8 cellular contexts compared by ENCODE assay signal in the genomic region with DNA sequence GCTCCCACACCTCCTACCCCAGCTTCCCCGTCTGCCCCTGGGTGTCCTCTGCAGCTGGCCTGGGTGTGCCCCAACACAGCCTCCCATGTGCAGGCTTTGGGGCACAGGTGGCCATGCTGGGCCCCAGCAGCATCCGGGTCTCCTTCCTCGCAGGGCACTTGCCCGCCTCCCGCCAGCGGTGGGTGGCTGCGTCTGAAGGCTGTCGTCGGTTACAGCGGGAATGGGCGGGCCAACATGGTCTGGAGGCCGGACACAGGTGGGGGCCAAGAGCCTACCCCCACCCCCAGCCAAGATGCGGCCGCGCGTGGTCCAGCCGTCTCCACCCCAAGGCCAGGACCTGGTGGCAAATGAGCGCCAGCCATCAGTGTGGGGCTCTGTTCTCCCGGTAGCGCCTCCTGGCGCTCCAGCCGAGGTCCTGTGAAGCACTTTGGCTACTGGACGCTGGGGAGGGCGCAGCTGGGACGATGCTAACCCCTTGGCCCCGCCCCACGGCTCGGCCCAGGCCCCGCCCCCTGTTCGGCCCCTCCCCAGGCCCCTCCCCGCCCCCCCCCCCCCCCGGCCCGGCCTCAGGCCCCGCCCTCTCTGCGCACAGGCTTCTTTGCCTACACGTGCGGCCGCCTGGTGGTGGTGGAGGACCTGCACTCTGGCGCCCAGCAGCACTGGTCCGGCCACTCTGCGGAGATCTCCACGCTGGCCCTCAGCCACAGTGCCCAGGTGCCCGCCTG. TPM values are rescaled to one million over a fixed set of nuclear protein-coding genes. Genes with fewer than 3 reads are reported as not detected.
DNase-seq lines count a peak whose midpoint lies in the region; ATAC-seq and TF ChIP-seq lines count a peak whose summit lies in the region.

No MANE protein-coding gene starts in this region.

- ATAC-seq in GM18511 (IDR thresholded peaks at IDR 0.05; ENCODE audit: unreplicated experiment) (peak; percentile 75), HG03521 (IDR thresholded peaks at IDR 0.05; ENCODE audit: unreplicated experiment) (peak; percentile 47), HG03135 (IDR thresholded peaks at IDR 0.05; ENCODE audit: unreplicated experiment) (no peak), HG03039 (IDR thresholded peaks at IDR 0.05; ENCODE audit: unreplicated experiment) (no peak)
- ATAC-seq in activated naive CD4-positive, alpha-beta T cell treated with anti-CD3 and anti-CD28 coated beads, Interleukin-2, amount 50 U/mL, for 72 hours, result peak; percentile 75 to 76

- H3K27me3 Mint-ChIP-seq in osteocyte (ENCODE audit: unreplicated experiment), result no peaks in the 10 kb centered on the region

- H3K36me3 Mint-ChIP-seq in activated naive CD4-positive, alpha-beta T cell treated with anti-CD3 and anti-CD28 coated beads, Interleukin-2, amount 50 U/mL, for 72 hours, result no peaks in the 10 kb centered on the region
- H3K36me3 Mint-ChIP-seq in osteocyte (ENCODE audit: unreplicated experiment), result peaks cover 2% of the 10 kb centered on the region

- peak overlapping the region; percentile 29 for H3K4me3 Mint-ChIP-seq in osteocyte (ENCODE audit: unreplicated experiment)

- H3K27ac Mint-ChIP-seq in activated naive CD4-positive, alpha-beta T cell treated with anti-CD3 and anti-CD28 coated beads, Interleukin-2, amount 50 U/mL, for 72 hours, result no peak overlapping the region
- peak overlapping the region; percentile 57 for H3K27ac Mint-ChIP-seq in osteocyte (ENCODE audit: unreplicated experiment)

- H3K9me3 Mint-ChIP-seq in activated naive CD4-positive, alpha-beta T cell treated with anti-CD3 and anti-CD28 coated beads, Interleukin-2, amount 50 U/mL, for 72 hours, result no peaks in the 10 kb centered on the region
- H3K9me3 Mint-ChIP-seq in osteocyte (ENCODE audit: unreplicated experiment), result no peaks in the 10 kb centered on the region

- peaks cover 5% of the 10 kb centered on the region for H3K4me1 Mint-ChIP-seq in osteocyte (ENCODE audit: unreplicated experiment)

- DNase-seq in SK-N-DZ (ENCODE audit: low spot score) (peak; percentile 92), glomerular visceral epithelial cell (ENCODE audit: extremely low spot score) (peak; percentile 56), osteocyte (ENCODE audit: extremely low spot score, unreplicated experiment) (no peak)
- peak in 1 of 2 donors; percentile 71 for DNase-seq in activated naive CD4-positive, alpha-beta T cell treated with anti-CD3 and anti-CD28 coated beads, Interleukin-2, amount 50 U/mL, for 72 hours (ENCODE audit: low spot score in 2 of 2)

- TF ChIP-seq CTCF in osteocyte (IDR thresholded peaks at IDR 0.05), result peak; percentile 57

RNA-seq across cellular contexts. Expression of gene RHOT2, which starts 7.3 kb away (rescaled TPM):
- polyA plus RNA-seq in SK-N-DZ (2014; cell fraction: cytosol; rRNA removed), result 101 and 112 TPM in 2 replicates
- 1,136 and 1,411 TPM in 2 replicates for polyA plus RNA-seq in SK-N-DZ (2014; cell fraction: nucleus; rRNA removed)
- total RNA-seq in activated naive CD4-positive, alpha-beta T cell treated with anti-CD3 and anti-CD28 coated beads, Interleukin-2, amount 50 U/mL, for 72 hours, result 100 to 1,000 TPM; 112 to 118 TPM
- total RNA-seq in osteocyte, result 125 and 126 TPM in 2 replicates

RNA-seq across cellular contexts. Expression of gene WDR90, which starts 11.5 kb away (rescaled TPM):
- 19.0 and 29.7 TPM in 2 replicates for polyA plus RNA-seq in SK-N-DZ (2014; cell fraction: cytosol; rRNA removed)
- polyA plus RNA-seq in SK-N-DZ (2014; cell fraction: nucleus; rRNA removed), result 281 and 437 TPM in 2 replicates
- total RNA-seq in activated naive CD4-positive, alpha-beta T cell treated with anti-CD3 and anti-CD28 coated beads, Interleukin-2, amount 50 U/mL, for 72 hours, result 100 to 1,000 TPM in 1 of 2 donors, 10 to 100 TPM in 1; 36.1 to 101 TPM
- 28.2 and 38.9 TPM in 2 replicates for total RNA-seq in osteocyte

RNA-seq across cellular contexts. Expression of gene RHBDL1, which starts 14.8 kb away (rescaled TPM):
- 0.82 and 3.2 TPM in 2 replicates for polyA plus RNA-seq in SK-N-DZ (2014; cell fraction: cytosol; rRNA removed)
- polyA plus RNA-seq in SK-N-DZ (2014; cell fraction: nucleus; rRNA removed), result 33.2 and 40.6 TPM in 2 replicates
- 1 to 10 TPM; 1.3 to 4.6 TPM for total RNA-seq in activated naive CD4-positive, alpha-beta T cell treated with anti-CD3 and anti-CD28 coated beads, Interleukin-2, amount 50 U/mL, for 72 hours
- 3.6 and 5.4 TPM in 2 replicates for total RNA-seq in osteocyte

RNA-seq across cellular contexts. Expression of gene MCRIP2, which starts 19.0 kb away (rescaled TPM):
- 54.8 and 62.9 TPM in 2 replicates for polyA plus RNA-seq in SK-N-DZ (2014; cell fraction: cytosol; rRNA removed)
- polyA plus RNA-seq in SK-N-DZ (2014; cell fraction: nucleus; rRNA removed), result 97.2 and 119 TPM in 2 replicates
- 10 to 100 TPM; 33.7 to 52.0 TPM for total RNA-seq in activated naive CD4-positive, alpha-beta T cell treated with anti-CD3 and anti-CD28 coated beads, Interleukin-2, amount 50 U/mL, for 72 hours
- total RNA-seq in osteocyte, result 11.3 and 14.8 TPM in 2 replicates

RNA-seq across cellular contexts. Expression of gene STUB1, which starts 19.6 kb away (rescaled TPM):
- polyA plus RNA-seq in SK-N-DZ (2014; cell fraction: cytosol; rRNA removed), result 140 and 159 TPM in 2 replicates
- 174 and 233 TPM in 2 replicates for polyA plus RNA-seq in SK-N-DZ (2014; cell fraction: nucleus; rRNA removed)
- 10 to 100 TPM; 61.2 to 69.9 TPM for total RNA-seq in activated naive CD4-positive, alpha-beta T cell treated with anti-CD3 and anti-CD28 coated beads, Interleukin-2, amount 50 U/mL, for 72 hours
- 109 and 116 TPM in 2 replicates for total RNA-seq in osteocyte

Comparison
In these comparisons a context has a peak if more than half of its experiments do, and no peak if none do; other contexts are left out.
1. ATAC-seq: peak in GM18511 (single experiment), HG03521 (single experiment) and activated naive CD4-positive, alpha-beta T cell treated with anti-CD3 and anti-CD28 coated beads, Interleukin-2, amount 50 U/mL, for 72 hours (2 of 2); none in HG03135 (single experiment) and HG03039 (single experiment).